18 cellular contexts compared by ENCODE assay signal in genomic region chr5:37436146-37436934, GRCh38. TPM values are rescaled to one million over a fixed set of nuclear protein-coding genes. Genes with fewer than 3 reads are reported as not detected.
DNase-seq lines count a peak whose midpoint lies in the region; ATAC-seq lines count a peak whose summit lies in the region.
"Had no signal": no experiment of that assay in that cellular context is flagged by ENCODE, and none has a peak within 500 bp of the region (broad histone marks: within the 10 kb centered on the region; RNA-seq: fewer than 3 reads in every experiment).

No MANE protein-coding gene starts in this region.

- no peak overlapping the region for H3K27ac ChIP-seq in Karpas-422 (ENCODE audit: low read length)
- H3K27ac ChIP-seq: cardiac muscle cell, psoas muscle had no signal

- H3K79me2 ChIP-seq in Karpas-422 (ENCODE audit: low read length): peaks cover 8% of the 10 kb centered on the region

- H4K20me1 ChIP-seq in Karpas-422 (ENCODE audit: insufficient read depth, low read depth, low read length): no peaks in the 10 kb centered on the region

- no peak overlapping the region for H2AFZ ChIP-seq in Karpas-422 (ENCODE audit: low read length)

- H3K27me3 ChIP-seq in Karpas-422 (ENCODE audit: low read length): no peaks in the 10 kb centered on the region
- H3K27me3 ChIP-seq: cardiac muscle cell had no signal

- no peak overlapping the region for H3K9ac ChIP-seq in Karpas-422 (ENCODE audit: low read length)

- ATAC-seq in GM18858 (IDR thresholded peaks at IDR 0.05; ENCODE audit: unreplicated experiment): peak; percentile 61
- peak; percentile 72 for ATAC-seq in GM21381 (IDR thresholded peaks at IDR 0.05; ENCODE audit: unreplicated experiment)
- ATAC-seq in HG03135 (IDR thresholded peaks at IDR 0.05; ENCODE audit: unreplicated experiment): peak; percentile 67
- ATAC-seq: activated CD4-positive, alpha-beta T cell treated with anti-CD3 and anti-CD28 coated beads for 36 hours; naive thymus-derived CD8-positive, alpha-beta T cell; psoas muscle had no signal

- no peak overlapping the region for H3K4me2 ChIP-seq in Karpas-422 (ENCODE audit: low read depth, low read length, poor library complexity, severe bottlenecking)

- DNase-seq in OCI-M1 (lab: John Stamatoyannopoulos, UW) (peak; percentile 9), Karpas-422 (no peak), nucleus accumbens (lab: John Stamatoyannopoulos, UW) (no peak), SHP77 (lab: John Stamatoyannopoulos, UW) (no peak), OCI-M2 (lab: John Stamatoyannopoulos, UW; ENCODE audit: unreplicated experiment) (no peak)
- DNase-seq: activated CD4-positive, alpha-beta T cell treated with anti-CD3 and anti-CD28 coated beads for 36 hours; activated naive CD8-positive, alpha-beta T cell treated with anti-CD3 and anti-CD28 coated beads for 36 hours; foreskin fibroblast; KG1; naive thymus-derived CD8-positive, alpha-beta T cell; NCI-H1930; psoas muscle; stimulated activated CD4-positive, alpha-beta T cell treated with anti-CD3 and anti-CD28 coated beads, Interleukin-15, amount 100 ng/mL, for 24 hours; T-helper 2 cell had no signal

- no peaks in the 10 kb centered on the region for H3K4me1 ChIP-seq in Karpas-422 (ENCODE audit: low read length)
- H3K4me1 ChIP-seq: psoas muscle had no signal

- H3K4me3 ChIP-seq in Karpas-422 (ENCODE audit: low read length): no peak overlapping the region
- H3K4me3 ChIP-seq: cardiac muscle cell, psoas muscle had no signal

- no peaks in the 10 kb centered on the region for H3K36me3 ChIP-seq in Karpas-422 (ENCODE audit: insufficient read depth, low read length)

- no peaks in the 10 kb centered on the region for H3K9me3 ChIP-seq in Karpas-422 (ENCODE audit: low read length)
- H3K9me3 ChIP-seq: psoas muscle had no signal

- H3K9me2 ChIP-seq in Karpas-422 (replicated peaks; ENCODE audit: insufficient read depth, low read length): no peaks in the 10 kb centered on the region

RNA-seq across cellular contexts. Expression of gene WDR70, which starts 57.2 kb away (rescaled TPM):
- 29.4 and 35.6 TPM in 2 replicates for total RNA-seq in Karpas-422 (2014; rRNA removed; shearing (Covaris generic); ENCODE audit: low replicate concordance)
